Comparison of ENCODE assay signal across 12 cellular contexts in genomic region chr2:111694690-111695089, GRCh38.
DNase-seq lines count a peak whose midpoint lies in the region; ATAC-seq and TF ChIP-seq lines count a peak whose summit lies in the region.
"Had no signal": no experiment of that assay in that cellular context is flagged by ENCODE, and none has a peak within 500 bp of the region (broad histone marks: within the 10 kb centered on the region; RNA-seq: fewer than 3 reads in every experiment).

No MANE protein-coding gene starts in this region.

- H3K36me3 ChIP-seq in subcutaneous abdominal adipose tissue (ENCODE audit: control insufficient read depth in 5 of 5, insufficient read depth in 5 of 5, low read length in 5 of 5) = no peaks in the 10 kb centered on the region

- no peaks in the 10 kb centered on the region for H3K27me3 ChIP-seq in subcutaneous abdominal adipose tissue (ENCODE audit: control insufficient read depth in 5 of 5, insufficient read depth in 4 of 5, low read length in 5 of 5)

- H3K27ac ChIP-seq in subcutaneous abdominal adipose tissue (ENCODE audit: low read depth, low read length) = peak overlapping the region; percentile 16

- peaks cover 5 to 18% (median 14%) of the 10 kb centered on the region in 5 donors for H3K4me1 ChIP-seq in subcutaneous abdominal adipose tissue (ENCODE audit: control insufficient read depth in 5 of 5, insufficient read depth in 5 of 5, low read length in 5 of 5)

- in situ Hi-C loops in astrocyte of the cerebellum (cut with HindIII; ENCODE audit: low sequenced_read_pairs) = loop anchor here (5.0 kb wide), 1 partner anchor 567 kb away; no protein-coding TSS in a partner anchor

- peaks cover 0 to 6% (median 3%) of the 10 kb centered on the region in 5 donors for H3K9me3 ChIP-seq in subcutaneous abdominal adipose tissue (ENCODE audit: control insufficient read depth in 5 of 5, low read length in 5 of 5)

- ATAC-seq in activated naive CD4-positive, alpha-beta T cell treated with anti-CD3 and anti-CD28 coated beads, Interleukin-2, amount 50 U/mL, for 72 hours = no peak
- no peak for ATAC-seq in HG03280 (IDR thresholded peaks at IDR 0.05; ENCODE audit: unreplicated experiment)
- ATAC-seq in GM19455 (IDR thresholded peaks at IDR 0.05; ENCODE audit: unreplicated experiment) = no peak

- DNase-seq in HFF-Myc (ENCODE audit: extremely low read depth, low read depth) = peak; percentile 86
- peak; percentile 100 for DNase-seq in astrocyte of the cerebellum (ENCODE audit: low read depth)
- DNase-seq in foreskin melanocyte = peak; percentile 59
- no peak for DNase-seq in activated naive CD4-positive, alpha-beta T cell treated with anti-CD3 and anti-CD28 coated beads, Interleukin-2, amount 50 U/mL, for 72 hours (ENCODE audit: low spot score in 2 of 2)
- DNase-seq: activated CD8-positive, alpha-beta memory T cell treated with anti-CD3 and anti-CD28 coated beads for 24 hours; activated naive CD8-positive, alpha-beta T cell treated with anti-CD3 and anti-CD28 coated beads, Interleukin-2, amount 10 ng/mL, durations not matched to agents 7 days and 5 days; DMS53; endodermal cell; NCI-H146 had no signal

- no peak overlapping the region for H3K9ac ChIP-seq in subcutaneous abdominal adipose tissue (ENCODE audit: low read length in 5 of 5)

- H3K4me3 ChIP-seq in HFF-Myc (replicated peaks; ENCODE audit: low read depth, low read length) (no peak overlapping the region), astrocyte of the cerebellum (ENCODE audit: low read depth, low read length) (no peak overlapping the region), subcutaneous abdominal adipose tissue (ENCODE audit: low read depth in 1 of 5, low read length in 5 of 5) (peak overlapping the region in 1 of 5 donors; percentile 17)

- H3K36me3 Mint-ChIP-seq in activated naive CD4-positive, alpha-beta T cell treated with anti-CD3 and anti-CD28 coated beads, Interleukin-2, amount 50 U/mL, for 72 hours = peaks cover 4 to 6% of the 10 kb centered on the region in 2 donors
- H3K36me3 Mint-ChIP-seq: activated naive CD8-positive, alpha-beta T cell treated with anti-CD3 and anti-CD28 coated beads, Interleukin-2, amount 10 ng/mL, durations not matched to agents 7 days and 5 days had no signal

- no peak overlapping the region for H3K27ac Mint-ChIP-seq in activated naive CD4-positive, alpha-beta T cell treated with anti-CD3 and anti-CD28 coated beads, Interleukin-2, amount 50 U/mL, for 72 hours
- H3K27ac Mint-ChIP-seq: activated naive CD8-positive, alpha-beta T cell treated with anti-CD3 and anti-CD28 coated beads, Interleukin-2, amount 10 ng/mL, durations not matched to agents 7 days and 5 days; endodermal cell had no signal

- TF ChIP-seq CTCF in HFF-Myc (IDR thresholded peaks at IDR 0.05; ENCODE audit: low read depth, low read length, missing control alignments) = no peak
- no peak for TF ChIP-seq CTCF in astrocyte of the cerebellum (IDR thresholded peaks at IDR 0.05; ENCODE audit: low read depth, low read length, missing control alignments)

- H3K9me3 Mint-ChIP-seq in activated naive CD4-positive, alpha-beta T cell treated with anti-CD3 and anti-CD28 coated beads, Interleukin-2, amount 50 U/mL, for 72 hours = peaks cover 0 to 7% of the 10 kb centered on the region in 2 donors

Comparison
In these comparisons a context has a peak if more than half of its experiments do, and no peak if none do; other contexts are left out.
1. DNase-seq: peak in HFF-Myc (single experiment), astrocyte of the cerebellum (single experiment) and foreskin melanocyte (single experiment); none in activated naive CD4-positive, alpha-beta T cell treated with anti-CD3 and anti-CD28 coated beads, Interleukin-2, amount 50 U/mL, for 72 hours (0 of 2).